3 cellular contexts compared by ENCODE assay signal in the genomic region with DNA sequence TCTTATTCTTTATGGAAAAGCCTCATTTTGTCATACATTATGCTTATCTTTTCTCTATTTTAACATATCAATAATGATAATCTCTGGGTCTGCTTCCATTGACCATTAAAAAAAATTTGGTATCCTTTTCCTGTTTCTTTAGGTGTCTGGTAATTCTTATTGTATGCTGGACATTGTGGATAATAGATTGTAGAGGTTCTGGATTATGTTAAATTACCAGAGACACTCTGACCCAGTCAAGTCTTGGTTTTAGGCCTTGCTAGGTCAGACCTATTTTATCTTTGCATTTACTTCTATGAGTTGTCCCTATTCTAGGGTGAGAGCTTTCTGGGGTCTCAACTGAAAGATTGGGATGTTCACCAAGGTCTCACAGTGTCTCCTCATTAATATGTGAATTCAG.
"Had no signal": no experiment of that assay in that cellular context is flagged by ENCODE, and none has a peak within 500 bp of the region (broad histone marks: within the 10 kb centered on the region; RNA-seq: fewer than 3 reads in every experiment).

No MANE protein-coding gene starts in this region.

- DNase-seq: GDM1, GF-D8 had no signal

- H3K4me3 ChIP-seq: GM12878 had no signal

- ATAC-seq: GM12878 had no signal
